1 cellular context compared by ENCODE assay signal in genomic region chr18:57583297-57583835, GRCh38.
A peak's percentile ranks its signal among the peaks of the same experiment; 100 is the strongest.
TF ChIP-seq lines count a peak whose summit lies in the region.

No MANE protein-coding gene starts in this region.

TF ChIP-seq in K562, 482 proteins besides CTCF, POLR2A, EP300 and RAD21 (continued from another document and continues in another):
- peak; percentile 41; the same call in 1 of the 2 replicates for TF ChIP-seq GATAD2B (IDR thresholded peaks at IDR 0.05; ENCODE audit: borderline replicate concordance)
- peak; percentile 72; the same call in 1 of the 2 replicates for TF ChIP-seq CHAMP1 (IDR thresholded peaks at IDR 0.05)
- TF ChIP-seq BCOR (IDR thresholded peaks at IDR 0.05) = peak; percentile 24; the same call in 1 of the 2 replicates
- peak; percentile 83 for TF ChIP-seq MYNN (IDR thresholded peaks at IDR 0.05)
- no peak for TF ChIP-seq MYNN (CRISPR knock-in tag; IDR thresholded peaks at IDR 0.05)
- TF ChIP-seq, protein P1, sequence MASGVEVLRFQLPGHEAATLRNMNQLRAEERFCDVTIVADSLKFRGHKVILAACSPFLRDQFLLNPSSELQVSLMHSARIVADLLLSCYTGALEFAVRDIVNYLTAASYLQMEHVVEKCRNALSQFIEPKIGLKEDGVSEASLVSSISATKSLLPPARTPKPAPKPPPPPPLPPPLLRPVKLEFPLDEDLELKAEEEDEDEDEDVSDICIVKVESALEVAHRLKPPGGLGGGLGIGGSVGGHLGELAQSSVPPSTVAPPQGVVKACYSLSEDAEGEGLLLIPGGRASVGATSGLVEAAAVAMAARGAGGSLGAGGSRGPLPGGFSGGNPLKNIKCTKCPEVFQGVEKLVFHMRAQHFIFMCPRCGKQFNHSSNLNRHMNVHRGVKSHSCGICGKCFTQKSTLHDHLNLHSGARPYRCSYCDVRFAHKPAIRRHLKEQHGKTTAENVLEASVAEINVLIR (CRISPR knock-in tag; IDR thresholded peaks at IDR 0.05) = no peak
- TF ChIP-seq, protein P2, sequence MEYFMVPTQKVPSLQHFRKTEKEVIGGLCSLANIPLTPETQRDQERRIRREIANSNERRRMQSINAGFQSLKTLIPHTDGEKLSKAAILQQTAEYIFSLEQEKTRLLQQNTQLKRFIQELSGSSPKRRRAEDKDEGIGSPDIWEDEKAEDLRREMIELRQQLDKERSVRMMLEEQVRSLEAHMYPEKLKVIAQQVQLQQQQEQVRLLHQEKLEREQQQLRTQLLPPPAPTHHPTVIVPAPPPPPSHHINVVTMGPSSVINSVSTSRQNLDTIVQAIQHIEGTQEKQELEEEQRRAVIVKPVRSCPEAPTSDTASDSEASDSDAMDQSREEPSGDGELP (CRISPR knock-in tag; IDR thresholded peaks at IDR 0.05; ENCODE audit: borderline replicate concordance) = peak; percentile 34; the same call in 1 of the 2 replicates
- 0 out of 2 replicates have a peak, but pooled peaks have one; percentile 40 for TF ChIP-seq KAT7 (CRISPR knock-in tag; IDR thresholded peaks at IDR 0.05; ENCODE audit: borderline replicate concordance)
- no peak for TF ChIP-seq SRSF7 (optimal IDR thresholded peaks at IDR 0.05; ENCODE audit: low read depth, low read length)
- TF ChIP-seq DMBX1 (CRISPR knock-in tag; IDR thresholded peaks at IDR 0.05; ENCODE audit: borderline replicate concordance) = 0 out of 2 replicates have a peak, but pooled peaks have one; percentile 47
- TF ChIP-seq LEF1 (IDR thresholded peaks at IDR 0.05) = peak; percentile 83
- peak; percentile 82 for TF ChIP-seq L3MBTL2 (IDR thresholded peaks at IDR 0.05)
- TF ChIP-seq, protein P3, sequence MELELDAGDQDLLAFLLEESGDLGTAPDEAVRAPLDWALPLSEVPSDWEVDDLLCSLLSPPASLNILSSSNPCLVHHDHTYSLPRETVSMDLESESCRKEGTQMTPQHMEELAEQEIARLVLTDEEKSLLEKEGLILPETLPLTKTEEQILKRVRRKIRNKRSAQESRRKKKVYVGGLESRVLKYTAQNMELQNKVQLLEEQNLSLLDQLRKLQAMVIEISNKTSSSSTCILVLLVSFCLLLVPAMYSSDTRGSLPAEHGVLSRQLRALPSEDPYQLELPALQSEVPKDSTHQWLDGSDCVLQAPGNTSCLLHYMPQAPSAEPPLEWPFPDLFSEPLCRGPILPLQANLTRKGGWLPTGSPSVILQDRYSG (tag; conservative IDR thresholded peaks at IDR 0.05; ENCODE audit: low read depth) = no peak; the same call in 1 of the 2 replicates
- peak; percentile 95 for TF ChIP-seq NCOR1 (IDR thresholded peaks at IDR 0.05)
- TF ChIP-seq NEUROD1 (IDR thresholded peaks at IDR 0.05; ENCODE audit: borderline replicate concordance, low read depth, low read length, partially characterized antibody) = peak; percentile 77
- TF ChIP-seq CBFA2T3 (IDR thresholded peaks at IDR 0.05) = peak; percentile 97
- peak; percentile 74 to 80 for TF ChIP-seq TRIM24 (IDR thresholded peaks at IDR 0.05)
- peak; percentile 47; the same call in 1 of the 2 replicates for TF ChIP-seq MTA1 (IDR thresholded peaks at IDR 0.05; ENCODE audit: borderline replicate concordance)
- TF ChIP-seq RBBP5 (IDR thresholded peaks at IDR 0.05; ENCODE audit: borderline replicate concordance, insufficient read depth, low read length, poor library complexity, severe bottlenecking) = peak; percentile 26
- peak; percentile 53; the same call in 1 of the 2 replicates for TF ChIP-seq BACH1 (tag; IDR thresholded peaks at IDR 0.05)
- no peak for TF ChIP-seq MCM5 (IDR thresholded peaks at IDR 0.05; ENCODE audit: low read depth)
- peak in 1 of 2 experiments; percentile 94; a peak in 3 of 4 replicates for TF ChIP-seq RCOR1 (IDR thresholded peaks at IDR 0.05; ENCODE audit: borderline replicate concordance in 1 of 2, low read depth in 2 of 2, low read length in 2 of 2)
- TF ChIP-seq, protein P4, sequence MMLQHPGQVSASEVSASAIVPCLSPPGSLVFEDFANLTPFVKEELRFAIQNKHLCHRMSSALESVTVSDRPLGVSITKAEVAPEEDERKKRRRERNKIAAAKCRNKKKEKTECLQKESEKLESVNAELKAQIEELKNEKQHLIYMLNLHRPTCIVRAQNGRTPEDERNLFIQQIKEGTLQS (IDR thresholded peaks at IDR 0.05) = peak; percentile 15; the same call in 1 of the 2 replicates
- TF ChIP-seq, protein P4 (CRISPR knock-in tag; conservative IDR thresholded peaks at IDR 0.05) = no peak; the same call in 1 of the 2 replicates
- peak; percentile 45 for TF ChIP-seq TAF1 (IDR thresholded peaks at IDR 0.05; ENCODE audit: control insufficient read depth, extremely low read depth, insufficient read depth, low read length, severe bottlenecking)
- peak; percentile 89 for TF ChIP-seq SOX6 (IDR thresholded peaks at IDR 0.05)
- TF ChIP-seq SMAD1 (IDR thresholded peaks at IDR 0.05; ENCODE audit: low read depth, low read length, partially characterized antibody) = peak; percentile 30
- TF ChIP-seq, protein P5, sequence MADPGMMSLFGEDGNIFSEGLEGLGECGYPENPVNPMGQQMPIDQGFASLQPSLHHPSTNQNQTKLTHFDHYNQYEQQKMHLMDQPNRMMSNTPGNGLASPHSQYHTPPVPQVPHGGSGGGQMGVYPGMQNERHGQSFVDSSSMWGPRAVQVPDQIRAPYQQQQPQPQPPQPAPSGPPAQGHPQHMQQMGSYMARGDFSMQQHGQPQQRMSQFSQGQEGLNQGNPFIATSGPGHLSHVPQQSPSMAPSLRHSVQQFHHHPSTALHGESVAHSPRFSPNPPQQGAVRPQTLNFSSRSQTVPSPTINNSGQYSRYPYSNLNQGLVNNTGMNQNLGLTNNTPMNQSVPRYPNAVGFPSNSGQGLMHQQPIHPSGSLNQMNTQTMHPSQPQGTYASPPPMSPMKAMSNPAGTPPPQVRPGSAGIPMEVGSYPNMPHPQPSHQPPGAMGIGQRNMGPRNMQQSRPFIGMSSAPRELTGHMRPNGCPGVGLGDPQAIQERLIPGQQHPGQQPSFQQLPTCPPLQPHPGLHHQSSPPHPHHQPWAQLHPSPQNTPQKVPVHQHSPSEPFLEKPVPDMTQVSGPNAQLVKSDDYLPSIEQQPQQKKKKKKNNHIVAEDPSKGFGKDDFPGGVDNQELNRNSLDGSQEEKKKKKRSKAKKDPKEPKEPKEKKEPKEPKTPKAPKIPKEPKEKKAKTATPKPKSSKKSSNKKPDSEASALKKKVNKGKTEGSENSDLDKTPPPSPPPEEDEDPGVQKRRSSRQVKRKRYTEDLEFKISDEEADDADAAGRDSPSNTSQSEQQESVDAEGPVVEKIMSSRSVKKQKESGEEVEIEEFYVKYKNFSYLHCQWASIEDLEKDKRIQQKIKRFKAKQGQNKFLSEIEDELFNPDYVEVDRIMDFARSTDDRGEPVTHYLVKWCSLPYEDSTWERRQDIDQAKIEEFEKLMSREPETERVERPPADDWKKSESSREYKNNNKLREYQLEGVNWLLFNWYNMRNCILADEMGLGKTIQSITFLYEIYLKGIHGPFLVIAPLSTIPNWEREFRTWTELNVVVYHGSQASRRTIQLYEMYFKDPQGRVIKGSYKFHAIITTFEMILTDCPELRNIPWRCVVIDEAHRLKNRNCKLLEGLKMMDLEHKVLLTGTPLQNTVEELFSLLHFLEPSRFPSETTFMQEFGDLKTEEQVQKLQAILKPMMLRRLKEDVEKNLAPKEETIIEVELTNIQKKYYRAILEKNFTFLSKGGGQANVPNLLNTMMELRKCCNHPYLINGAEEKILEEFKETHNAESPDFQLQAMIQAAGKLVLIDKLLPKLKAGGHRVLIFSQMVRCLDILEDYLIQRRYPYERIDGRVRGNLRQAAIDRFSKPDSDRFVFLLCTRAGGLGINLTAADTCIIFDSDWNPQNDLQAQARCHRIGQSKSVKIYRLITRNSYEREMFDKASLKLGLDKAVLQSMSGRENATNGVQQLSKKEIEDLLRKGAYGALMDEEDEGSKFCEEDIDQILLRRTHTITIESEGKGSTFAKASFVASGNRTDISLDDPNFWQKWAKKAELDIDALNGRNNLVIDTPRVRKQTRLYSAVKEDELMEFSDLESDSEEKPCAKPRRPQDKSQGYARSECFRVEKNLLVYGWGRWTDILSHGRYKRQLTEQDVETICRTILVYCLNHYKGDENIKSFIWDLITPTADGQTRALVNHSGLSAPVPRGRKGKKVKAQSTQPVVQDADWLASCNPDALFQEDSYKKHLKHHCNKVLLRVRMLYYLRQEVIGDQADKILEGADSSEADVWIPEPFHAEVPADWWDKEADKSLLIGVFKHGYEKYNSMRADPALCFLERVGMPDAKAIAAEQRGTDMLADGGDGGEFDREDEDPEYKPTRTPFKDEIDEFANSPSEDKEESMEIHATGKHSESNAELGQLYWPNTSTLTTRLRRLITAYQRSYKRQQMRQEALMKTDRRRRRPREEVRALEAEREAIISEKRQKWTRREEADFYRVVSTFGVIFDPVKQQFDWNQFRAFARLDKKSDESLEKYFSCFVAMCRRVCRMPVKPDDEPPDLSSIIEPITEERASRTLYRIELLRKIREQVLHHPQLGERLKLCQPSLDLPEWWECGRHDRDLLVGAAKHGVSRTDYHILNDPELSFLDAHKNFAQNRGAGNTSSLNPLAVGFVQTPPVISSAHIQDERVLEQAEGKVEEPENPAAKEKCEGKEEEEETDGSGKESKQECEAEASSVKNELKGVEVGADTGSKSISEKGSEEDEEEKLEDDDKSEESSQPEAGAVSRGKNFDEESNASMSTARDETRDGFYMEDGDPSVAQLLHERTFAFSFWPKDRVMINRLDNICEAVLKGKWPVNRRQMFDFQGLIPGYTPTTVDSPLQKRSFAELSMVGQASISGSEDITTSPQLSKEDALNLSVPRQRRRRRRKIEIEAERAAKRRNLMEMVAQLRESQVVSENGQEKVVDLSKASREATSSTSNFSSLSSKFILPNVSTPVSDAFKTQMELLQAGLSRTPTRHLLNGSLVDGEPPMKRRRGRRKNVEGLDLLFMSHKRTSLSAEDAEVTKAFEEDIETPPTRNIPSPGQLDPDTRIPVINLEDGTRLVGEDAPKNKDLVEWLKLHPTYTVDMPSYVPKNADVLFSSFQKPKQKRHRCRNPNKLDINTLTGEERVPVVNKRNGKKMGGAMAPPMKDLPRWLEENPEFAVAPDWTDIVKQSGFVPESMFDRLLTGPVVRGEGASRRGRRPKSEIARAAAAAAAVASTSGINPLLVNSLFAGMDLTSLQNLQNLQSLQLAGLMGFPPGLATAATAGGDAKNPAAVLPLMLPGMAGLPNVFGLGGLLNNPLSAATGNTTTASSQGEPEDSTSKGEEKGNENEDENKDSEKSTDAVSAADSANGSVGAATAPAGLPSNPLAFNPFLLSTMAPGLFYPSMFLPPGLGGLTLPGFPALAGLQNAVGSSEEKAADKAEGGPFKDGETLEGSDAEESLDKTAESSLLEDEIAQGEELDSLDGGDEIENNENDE (IDR thresholded peaks at IDR 0.05; ENCODE audit: low read depth, low read length) = no peak
- peak; percentile 68 for TF ChIP-seq EP400 (IDR thresholded peaks at IDR 0.05)
- peak in 1 of 2 experiments; percentile 54; a peak in 1 of 4 replicates for TF ChIP-seq ARNT (IDR thresholded peaks at IDR 0.05)
- 0 out of 2 replicates have a peak, but pooled peaks have one; percentile 25 for TF ChIP-seq ZNF384 (IDR thresholded peaks at IDR 0.05; ENCODE audit: low read depth, low read length)
- TF ChIP-seq TEAD4 (IDR thresholded peaks at IDR 0.05; ENCODE audit: low read length) = peak; percentile 98
- TF ChIP-seq TEAD4 (CRISPR knock-in tag; IDR thresholded peaks at IDR 0.05; ENCODE audit: borderline replicate concordance) = no peak
